ENCODE assay signal across 8 cellular contexts in genomic region chr19:48444129-48444932, GRCh38.
DNase-seq lines count a peak whose midpoint lies in the region; ATAC-seq lines count a peak whose summit lies in the region.

No MANE protein-coding gene starts in this region.

- H3K27ac ChIP-seq in effector memory CD4-positive, alpha-beta T cell (ENCODE audit: insufficient read depth, low read length, poor library complexity, severe bottlenecking): no peak overlapping the region

- peaks cover 11% of the 10 kb centered on the region for H3K27me3 ChIP-seq in effector memory CD4-positive, alpha-beta T cell (replicated peaks; ENCODE audit: control insufficient read depth, insufficient read depth, low read length, poor library complexity, severe bottlenecking)

- H3K4me1 ChIP-seq in effector memory CD4-positive, alpha-beta T cell (ENCODE audit: control insufficient read depth, insufficient read depth, low read length, poor library complexity, severe bottlenecking): peaks cover 21% of the 10 kb centered on the region

- ATAC-seq in HG03159 (IDR thresholded peaks at IDR 0.05; ENCODE audit: unreplicated experiment): no peak
- ATAC-seq in GM18858 (IDR thresholded peaks at IDR 0.05; ENCODE audit: unreplicated experiment): no peak

- H3K9me3 ChIP-seq in effector memory CD4-positive, alpha-beta T cell (ENCODE audit: control insufficient read depth, low read length): no peaks in the 10 kb centered on the region

- H3K4me3 ChIP-seq in GM08714 (ENCODE audit: low read length): peak overlapping the region; percentile 88; the same call in 1 of the 2 replicates
- peak overlapping the region; percentile 80 for H3K4me3 ChIP-seq in effector memory CD4-positive, alpha-beta T cell (ENCODE audit: insufficient read depth, low read depth, low read length, poor library complexity, severe bottlenecking)

- H3K36me3 ChIP-seq in effector memory CD4-positive, alpha-beta T cell (ENCODE audit: control insufficient read depth, insufficient read depth, low read length): peaks cover 15% of the 10 kb centered on the region

- DNase-seq in NCI-H69 (lab: John Stamatoyannopoulos, UW): peak; percentile 68
- DNase-seq in effector memory CD4-positive, alpha-beta T cell: no peak
- peak; percentile 55 for DNase-seq in retina
- no peak for DNase-seq in activated effector memory CD4-positive, alpha-beta T cell treated with Interleukin-2 at 50 U/mL for 16 hours
- no peak for DNase-seq in anterior cingulate cortex (lab: John Stamatoyannopoulos, UW)

Comparison
In these comparisons a context has a peak if more than half of its experiments do, and no peak if none do; other contexts are left out.
1. DNase-seq: peak in NCI-H69 (single experiment) and retina (single experiment); none in effector memory CD4-positive, alpha-beta T cell (0 of 3), activated effector memory CD4-positive, alpha-beta T cell treated with Interleukin-2 at 50 U/mL for 16 hours (single experiment) and anterior cingulate cortex (0 of 58).